12 cellular contexts compared by ENCODE assay signal in genomic region chr4:173536808-173537429, GRCh38. TPM values are rescaled to one million over a fixed set of nuclear protein-coding genes. Genes with fewer than 3 reads are reported as not detected.
DNase-seq lines count a peak whose midpoint lies in the region; ATAC-seq and TF ChIP-seq lines count a peak whose summit lies in the region.
"Had no signal": no experiment of that assay in that cellular context is flagged by ENCODE, and none has a peak within 500 bp of the region (broad histone marks: within the 10 kb centered on the region; RNA-seq: fewer than 3 reads in every experiment).

No MANE protein-coding gene starts in this region.

- CTCF ChIA-PET in SK-N-SH (lab: Yijun Ruan, JAX), result interaction anchor here (0.7 to 6.0 kb wide), 19 partner anchors 9 to 782 kb away, joined by 3 to 57 read pairs (median 4); no protein-coding TSS in a partner anchor

- H3K4me3 ChIP-seq in SK-N-SH (ENCODE audit: low read depth in 2 of 2, low read length in 1 of 2), result peak overlapping the region; percentile 56 to 61
- H3K4me3 ChIP-seq in heart right ventricle, result peak overlapping the region in 4 of 10 donors; percentile 58 to 82 (median 80)
- H3K4me3 ChIP-seq in sigmoid colon, result peak overlapping the region in 3 of 4 donors; percentile 90 to 96 (median 94)
- no peak overlapping the region for H3K4me3 ChIP-seq in testis
- H3K4me3 ChIP-seq: SK-N-MC had no signal

- TF ChIP-seq POLR2A in sigmoid colon (IDR thresholded peaks at IDR 0.05) (no peak), testis (IDR thresholded peaks at IDR 0.05) (no peak)

- peak overlapping the region; percentile 90 for H3K4me2 ChIP-seq in SK-N-SH

- H3K79me2 ChIP-seq in SK-N-SH (ENCODE audit: insufficient read depth), result peaks cover 84% of the 10 kb centered on the region

- H3K9me3 ChIP-seq in SK-N-SH (no peaks in the 10 kb centered on the region), heart right ventricle (no peaks in the 10 kb centered on the region), sigmoid colon (no peaks in the 10 kb centered on the region), testis (no peaks in the 10 kb centered on the region)
- H3K9me3 ChIP-seq: suprapubic skin had no signal

- TF ChIP-seq CTCF in SK-N-SH (IDR thresholded peaks at IDR 0.05) (peak; percentile 76), heart right ventricle (IDR thresholded peaks at IDR 0.05) (peak in 7 of 9 donors; percentile 15 to 47 (median 23)), sigmoid colon (IDR thresholded peaks at IDR 0.05) (peak in 2 of 4 experiments; percentile 25 to 32), testis (IDR thresholded peaks at IDR 0.05) (no peak)

- H3K27me3 ChIP-seq in SK-N-SH (ENCODE audit: insufficient read depth) (no peaks in the 10 kb centered on the region), heart right ventricle (peaks cover 0 to 99% (median 51%) of the 10 kb centered on the region in 7 donors), sigmoid colon (no peaks in the 10 kb centered on the region), testis (no peaks in the 10 kb centered on the region)

- peak overlapping the region; percentile 73; the same call in 1 of the 2 replicates for H2AFZ ChIP-seq in SK-N-SH (ENCODE audit: low read depth)

- WGBS in SK-N-SH (ENCODE audit: low lambda C conversion rate), result 20% methylated on average over 12 of the region's 12 CpGs
- WGBS in heart right ventricle, 2 donors, result 45 to 53% methylated on average over 12 of the region's 12 CpGs
- WGBS in sigmoid colon, 2 donors, result 33 to 37% methylated on average over 12 of the region's 12 CpGs
- 73 to 80% methylated on average over 12 of the region's 12 CpGs for WGBS in testis, 2 donors

- H3K9me2 ChIP-seq in SK-N-SH, result no peaks in the 10 kb centered on the region

- H3K27ac ChIP-seq in SK-N-SH (ENCODE audit: low read depth in 2 of 2, low read length in 1 of 2) (peak overlapping the region; percentile 91 to 99), heart right ventricle (peak overlapping the region in 9 of 10 donors; percentile 80 to 97 (median 93)), sigmoid colon (peak overlapping the region; percentile 98 to 99 (median 99)), testis (no peak overlapping the region)
- H3K27ac ChIP-seq: SK-N-MC had no signal

- H3K4me1 ChIP-seq in SK-N-SH (ENCODE audit: control insufficient read depth in 1 of 2, insufficient read depth in 2 of 2, low read depth in 1 of 2, low read length in 1 of 2) (peaks cover 11 to 34% of the 10 kb centered on the region in 2 experiments; a peak in 3 of 4 replicates), heart right ventricle (peaks cover 0 to 54% (median 13%) of the 10 kb centered on the region in 9 donors), sigmoid colon (peaks cover 0 to 77% (median 58%) of the 10 kb centered on the region in 4 donors), testis (no peaks in the 10 kb centered on the region)

- peak overlapping the region; percentile 98; the same call in 1 of the 2 replicates for H3K9ac ChIP-seq in SK-N-SH

- H3K36me3 ChIP-seq in SK-N-SH (replicated peaks in 1 of 2; ENCODE audit: control insufficient read depth in 1 of 2, insufficient read depth in 2 of 2, low read length in 1 of 2) (peaks cover 4 to 67% of the 10 kb centered on the region in 2 experiments), heart right ventricle (no peaks in the 10 kb centered on the region), sigmoid colon (peaks cover 0 to 8% (median 0%) of the 10 kb centered on the region in 4 donors), testis (ENCODE audit: low read depth, missing control alignments) (no peaks in the 10 kb centered on the region)
- H3K36me3 ChIP-seq: suprapubic skin had no signal

- peaks cover 5% of the 10 kb centered on the region for H3F3A ChIP-seq in SK-N-SH (replicated peaks; ENCODE audit: insufficient read depth)

- TF ChIP-seq RAD21 in SK-N-SH (IDR thresholded peaks at IDR 0.05; ENCODE audit: low read length), result peak; percentile 42

- POLR2A ChIA-PET in SK-N-SH (lab: Yijun Ruan, JAX), result interaction anchor here (0.6 to 7.8 kb wide), 15 partner anchors 8 to 666 kb away, joined by 3 to 76 read pairs (median 6); partner anchors contain the start of gene HAND2

- ATAC-seq in GM21447 (IDR thresholded peaks at IDR 0.05; ENCODE audit: unreplicated experiment), result peak; percentile 49
- ATAC-seq in heart right ventricle, result peak in 6 of 8 donors; percentile 11 to 49 (median 24)
- ATAC-seq in GM21619 (IDR thresholded peaks at IDR 0.05; ENCODE audit: unreplicated experiment), result no peak
- ATAC-seq in HG03460 (IDR thresholded peaks at IDR 0.05; ENCODE audit: unreplicated experiment), result no peak
- ATAC-seq in HG03025 (IDR thresholded peaks at IDR 0.05; ENCODE audit: low FRiP score, unreplicated experiment), result no peak

- intact Hi-C loops in heart right ventricle (cut with DNase I) (loop anchor here in 7 of 10 donors (5.0 to 10.0 kb wide), 7 partner anchors 40 to 398 kb away; no protein-coding TSS in a partner anchor), sigmoid colon (cut with DNase I) (loop anchor here (5.0 to 10.0 kb wide), 3 partner anchors 208 to 615 kb away; no protein-coding TSS in a partner anchor), testis (cut with DNase I; ENCODE audit: low total_unique reads) (no loop called here)

- DNase-seq in SK-N-SH, result peak; percentile 72
- DNase-seq in heart right ventricle, result no peak
- peak; percentile 81 for DNase-seq in sigmoid colon
- DNase-seq in testis, result no peak
- DNase-seq: NCI-H2029 treated with DMSO at 0.1 percent for 48 hours had no signal

- no peaks in the 10 kb centered on the region for H4K20me1 ChIP-seq in SK-N-SH (ENCODE audit: insufficient read depth)

- TF ChIP-seq EP300 in SK-N-SH (IDR thresholded peaks at IDR 0.05; ENCODE audit: borderline replicate concordance in 1 of 2, low read depth in 1 of 2, low read length in 1 of 2) (peak; percentile 19 to 55; a peak in 1 of 4 replicates), sigmoid colon (IDR thresholded peaks at IDR 0.05) (no peak)

TF ChIP-seq in SK-N-SH, 30 proteins besides CTCF, POLR2A, EP300 and RAD21:
- TF ChIP-seq YY1 (IDR thresholded peaks at IDR 0.05; ENCODE audit: low read depth) (no peak), REST (IDR thresholded peaks at IDR 0.05; ENCODE audit: low read depth, low read length) (peak; percentile 50; the same call in 1 of the 2 replicates), TCF12 (IDR thresholded peaks at IDR 0.05) (peak; percentile 42; the same call in 1 of the 2 replicates), ELF1 (IDR thresholded peaks at IDR 0.05) (no peak), MAX (IDR thresholded peaks at IDR 0.05; ENCODE audit: low read depth) (peak; percentile 86), MXI1 (IDR thresholded peaks at IDR 0.05; ENCODE audit: low read depth, low read length) (0 out of 2 replicates have a peak, but pooled peaks have one; percentile 26), SMC3 (IDR thresholded peaks at IDR 0.05; ENCODE audit: low read depth, low read length) (0 out of 2 replicates have a peak, but pooled peaks have one; percentile 9), TAF1 (IDR thresholded peaks at IDR 0.05; ENCODE audit: borderline replicate concordance, low read depth, low read length) (peak; percentile 78), POLR2AphosphoS5 (IDR thresholded peaks at IDR 0.05; ENCODE audit: low read depth, low read length) (peak; percentile 66), PBX3 (IDR thresholded peaks at IDR 0.05) (peak; percentile 22; the same call in 1 of the 2 replicates)

RNA-seq across cellular contexts. Expression of gene HAND2, which starts 6.9 kb away (rescaled TPM):
- polyA plus RNA-seq in SK-N-SH (2012; rRNA removed) (94.2 and 106 TPM in 2 replicates), heart right ventricle (10 to 100 TPM; 48.6 to 90.7 TPM), sigmoid colon (10 to 100 TPM in 1 of 3 donors, 1 to 10 TPM in 1, under 1 TPM in 1; 0.46 to 17.4 (median 7.2) TPM), testis (ENCODE audit: insufficient read depth, low read depth, low replicate concordance) (3.5 TPM)
- 129 and 139 TPM in 2 replicates for polyA plus RNA-seq in SK-N-SH (2012; cell fraction: cytosol; rRNA removed)
- polyA plus RNA-seq in SK-N-SH (2012; cell fraction: nucleus; rRNA removed), result 96.3 and 128 TPM in 2 replicates
- total RNA-seq in heart right ventricle (100 to 1,000 TPM in 7 of 10 donors, 10 to 100 TPM in 3; 64.6 to 196 (median 130) TPM), sigmoid colon (100 to 1,000 TPM; 141 to 224 (median 180) TPM), testis (10 to 100 TPM in 1 of 2 donors, 1 to 10 TPM in 1; 9.4 to 12.3 TPM)
- total RNA-seq: activated CD8-positive, alpha-beta memory T cell treated with anti-CD3 and anti-CD28 coated beads for 36 hours had no signal

Comparison
In these comparisons a context has a peak if more than half of its experiments do, and no peak if none do; other contexts are left out.
1. ATAC-seq: peak in GM21447 (single experiment) and heart right ventricle (6 of 8); none in GM21619 (single experiment), HG03460 (single experiment) and HG03025 (single experiment).
2. DNase-seq: peak in SK-N-SH (single experiment) and sigmoid colon (single experiment); none in heart right ventricle (0 of 2) and testis (single experiment).
3. H3K27ac ChIP-seq: peak in SK-N-SH (2 of 2), heart right ventricle (9 of 10) and sigmoid colon (4 of 4); none in testis (0 of 2).
4. H3K4me3 ChIP-seq: peak in SK-N-SH (2 of 2) and sigmoid colon (3 of 4); none in testis (0 of 2).
5. CTCF ChIP-seq: peak in SK-N-SH (single experiment) and heart right ventricle (7 of 9); none in testis (0 of 3).